Comparison of ENCODE assay signal across 13 cellular contexts in the genomic region with DNA sequence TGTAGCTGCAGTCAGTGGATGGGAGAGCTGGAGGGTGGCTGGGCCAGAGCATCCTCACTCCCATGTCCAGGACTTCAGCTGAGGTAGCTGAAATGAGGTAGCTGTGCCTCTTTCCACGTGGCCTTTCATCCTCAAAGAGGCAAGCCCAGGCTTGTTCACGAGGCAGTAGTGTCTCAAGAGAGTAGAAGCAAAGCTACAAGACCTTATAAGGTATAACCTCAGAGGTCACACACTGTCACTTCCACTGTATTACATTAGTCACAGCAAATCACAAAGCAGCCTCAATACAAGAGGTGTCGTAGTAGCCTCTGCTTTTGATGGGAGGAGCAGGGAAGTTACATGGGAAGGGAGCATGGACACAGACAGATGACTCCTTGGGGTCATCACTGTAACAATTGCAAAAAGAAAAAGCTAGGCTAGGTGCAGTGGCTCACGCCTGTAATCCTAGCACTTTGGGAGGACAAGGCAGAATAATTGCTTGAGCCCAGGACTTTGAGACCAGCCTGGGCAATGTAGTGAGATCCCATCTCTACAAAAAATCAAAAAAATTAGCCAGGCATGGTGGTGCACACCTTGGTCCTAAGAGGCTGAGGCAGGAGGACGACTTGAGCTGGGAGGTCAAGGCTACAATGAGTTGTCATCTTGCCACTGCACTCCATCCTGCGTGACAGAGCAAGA.
DNase-seq lines count a peak whose midpoint lies in the region; ATAC-seq, FAIRE-seq and TF ChIP-seq lines count a peak whose summit lies in the region.
"Had no signal": no experiment of that assay in that cellular context is flagged by ENCODE, and none has a peak within 500 bp of the region (broad histone marks: within the 10 kb centered on the region; RNA-seq: fewer than 3 reads in every experiment).

No MANE protein-coding gene starts in this region.

- 64 to 79% (median 73%) methylated on average over 6 of the region's 6 CpGs for WGBS in small intestine, 3 donors

- H3K36me3 Mint-ChIP-seq in activated CD4-positive, alpha-beta T cell treated with anti-CD3 and anti-CD28 coated beads for 36 hours (ENCODE audit: low read depth) = no peaks in the 10 kb centered on the region
- no peaks in the 10 kb centered on the region for H3K36me3 Mint-ChIP-seq in activated CD8-positive, alpha-beta T cell treated with anti-CD3 and anti-CD28 coated beads for 36 hours (ENCODE audit: low read depth)
- H3K36me3 Mint-ChIP-seq: activated CD4-positive, alpha-beta memory T cell treated with anti-CD3 and anti-CD28 coated beads for 36 hours had no signal

- peaks cover 2% of the 10 kb centered on the region for H3K9me3 Mint-ChIP-seq in activated CD4-positive, alpha-beta T cell treated with anti-CD3 and anti-CD28 coated beads for 36 hours (ENCODE audit: low read depth)
- no peaks in the 10 kb centered on the region for H3K9me3 Mint-ChIP-seq in activated CD8-positive, alpha-beta T cell treated with anti-CD3 and anti-CD28 coated beads for 36 hours
- H3K9me3 Mint-ChIP-seq: activated CD4-positive, alpha-beta memory T cell treated with anti-CD3 and anti-CD28 coated beads for 36 hours had no signal

- ATAC-seq in activated CD4-positive, alpha-beta T cell treated with anti-CD3 and anti-CD28 coated beads for 36 hours = peak; percentile 68
- peak; percentile 87 for ATAC-seq in HG03378 (IDR thresholded peaks at IDR 0.05; ENCODE audit: unreplicated experiment)
- ATAC-seq in activated CD8-positive, alpha-beta T cell treated with anti-CD3 and anti-CD28 coated beads for 36 hours = peak; percentile 81

- H3K27me3 Mint-ChIP-seq in activated CD4-positive, alpha-beta T cell treated with anti-CD3 and anti-CD28 coated beads for 36 hours = peaks cover 1% of the 10 kb centered on the region
- no peaks in the 10 kb centered on the region for H3K27me3 Mint-ChIP-seq in activated CD8-positive, alpha-beta T cell treated with anti-CD3 and anti-CD28 coated beads for 36 hours
- H3K27me3 Mint-ChIP-seq: activated CD4-positive, alpha-beta memory T cell treated with anti-CD3 and anti-CD28 coated beads for 36 hours had no signal

- TF ChIP-seq CTCF in activated CD8-positive, alpha-beta T cell treated with anti-CD3 and anti-CD28 coated beads for 36 hours (IDR thresholded peaks at IDR 0.05) = no peak

- no peaks in the 10 kb centered on the region for H3K27me3 ChIP-seq in small intestine (ENCODE audit: control insufficient read depth in 2 of 2, insufficient read depth in 2 of 2, low read length in 2 of 2)

- FAIRE-seq in GM19239 (lab: Jason Lieb, UNC) (no peak), small intestine (lab: Jason Lieb, UNC) (no peak)

- no peaks in the 10 kb centered on the region for H3K36me3 ChIP-seq in small intestine (ENCODE audit: control insufficient read depth in 2 of 2, insufficient read depth in 2 of 2, low read length in 2 of 2)

- no peak overlapping the region for H3K27ac Mint-ChIP-seq in activated CD4-positive, alpha-beta T cell treated with anti-CD3 and anti-CD28 coated beads for 36 hours
- H3K27ac Mint-ChIP-seq in activated CD8-positive, alpha-beta T cell treated with anti-CD3 and anti-CD28 coated beads for 36 hours = peak overlapping the region; percentile 56
- H3K27ac Mint-ChIP-seq: activated CD4-positive, alpha-beta memory T cell treated with anti-CD3 and anti-CD28 coated beads for 36 hours had no signal

- no peak overlapping the region for H3K27ac ChIP-seq in small intestine (ENCODE audit: low read depth in 1 of 2, low read length in 1 of 2)
- H3K27ac ChIP-seq: epithelial cell of prostate had no signal

- H3K9me3 ChIP-seq in small intestine (ENCODE audit: control insufficient read depth, low read depth) = no peaks in the 10 kb centered on the region

- no peaks in the 10 kb centered on the region for H3K4me1 Mint-ChIP-seq in activated CD4-positive, alpha-beta T cell treated with anti-CD3 and anti-CD28 coated beads for 36 hours
- H3K4me1 Mint-ChIP-seq in activated CD8-positive, alpha-beta T cell treated with anti-CD3 and anti-CD28 coated beads for 36 hours (ENCODE audit: low read depth) = no peaks in the 10 kb centered on the region

- intact Hi-C loops in activated CD4-positive, alpha-beta T cell treated with anti-CD3 and anti-CD28 coated beads for 36 hours (cut with DNase I, micrococcal nuclease) = no loop called here
- intact Hi-C loops in activated CD8-positive, alpha-beta T cell treated with anti-CD3 and anti-CD28 coated beads for 36 hours (cut with micrococcal nuclease) = no loop called here

- no peaks in the 10 kb centered on the region for H3K4me1 ChIP-seq in small intestine (ENCODE audit: control insufficient read depth in 2 of 2, insufficient read depth in 1 of 2, low read depth in 1 of 2, low read length in 1 of 2)

- H3K4me3 ChIP-seq in small intestine (ENCODE audit: low read depth in 1 of 2, low read length in 2 of 2) = no peak overlapping the region

- CTCF ChIA-PET in activated CD4-positive, alpha-beta T cell treated with anti-CD3 and anti-CD28 coated beads for 36 hours (lab: Charles Lee) = interaction anchor here (1.0 kb wide), 1 partner anchor 148 kb away, joined by 3 read pairs; no protein-coding TSS in a partner anchor
- CTCF ChIA-PET in activated CD8-positive, alpha-beta T cell treated with anti-CD3 and anti-CD28 coated beads for 36 hours (lab: Charles Lee) = no interaction called here

- POLR2A ChIA-PET in activated CD4-positive, alpha-beta T cell treated with anti-CD3 and anti-CD28 coated beads for 36 hours (lab: Charles Lee) = no interaction called here
- POLR2A ChIA-PET in activated CD8-positive, alpha-beta T cell treated with anti-CD3 and anti-CD28 coated beads for 36 hours (lab: Charles Lee) = no interaction called here

- H3K4me3 Mint-ChIP-seq in activated CD4-positive, alpha-beta T cell treated with anti-CD3 and anti-CD28 coated beads for 36 hours = no peak overlapping the region
- no peak overlapping the region for H3K4me3 Mint-ChIP-seq in activated CD8-positive, alpha-beta T cell treated with anti-CD3 and anti-CD28 coated beads for 36 hours
- H3K4me3 Mint-ChIP-seq: activated CD4-positive, alpha-beta memory T cell treated with anti-CD3 and anti-CD28 coated beads for 36 hours had no signal

- DNase-seq in activated CD4-positive, alpha-beta T cell treated with anti-CD3 and anti-CD28 coated beads for 36 hours = no peak
- DNase-seq in activated CD4-positive, alpha-beta T cell treated with anti-CD3 and anti-CD28 coated beads, Interleukin-2, amount 50 U/mL, for 48 hours = no peak
- peak; percentile 4 for DNase-seq in activated CD8-positive, alpha-beta T cell treated with anti-CD3 and anti-CD28 coated beads for 36 hours
- DNase-seq in renal cortical epithelial cell (ENCODE audit: low read depth) = peak; percentile 35
- DNase-seq in GM19239 (ENCODE audit: insufficient read length, low spot score) = no peak
- DNase-seq in NCI-H526 (lab: John Stamatoyannopoulos, UW) = no peak
- DNase-seq in small intestine = no peak
- DNase-seq: activated CD4-positive, alpha-beta memory T cell treated with anti-CD3 and anti-CD28 coated beads for 36 hours; amniotic stem cell; NCI-H1417 treated with DMSO at 0.1 percent for 48 hours; SHP77 had no signal

Comparison
In these comparisons a context has a peak if more than half of its experiments do, and no peak if none do; other contexts are left out.
1. DNase-seq: peak in activated CD8-positive, alpha-beta T cell treated with anti-CD3 and anti-CD28 coated beads for 36 hours (single experiment) and renal cortical epithelial cell (single experiment); none in activated CD4-positive, alpha-beta T cell treated with anti-CD3 and anti-CD28 coated beads for 36 hours (single experiment), activated CD4-positive, alpha-beta T cell treated with anti-CD3 and anti-CD28 coated beads, Interleukin-2, amount 50 U/mL, for 48 hours (0 of 2), GM19239 (single experiment), NCI-H526 (0 of 2) and small intestine (single experiment).
2. Peak in every context shown above with its lines, with median percentiles within 50 percentile points of each other: ATAC-seq.